ENCODE assay signal across 10 cellular contexts in genomic region chr5:171386006-171386671, GRCh38. TPM values are rescaled to one million over a fixed set of nuclear protein-coding genes. Genes with fewer than 3 reads are reported as not detected.
DNase-seq lines count a peak whose midpoint lies in the region; ATAC-seq lines count a peak whose summit lies in the region.
"Had no signal": no experiment of that assay in that cellular context is flagged by ENCODE, and none has a peak within 500 bp of the region (broad histone marks: within the 10 kb centered on the region; RNA-seq: fewer than 3 reads in every experiment).

No MANE protein-coding gene starts in this region.

- H3K36me3 Mint-ChIP-seq in activated naive CD4-positive, alpha-beta T cell treated with anti-CD3 and anti-CD28 coated beads, Interleukin-2, amount 50 U/mL, for 24 hours = peaks cover 29% of the 10 kb centered on the region
- peaks cover 2% of the 10 kb centered on the region for H3K36me3 Mint-ChIP-seq in T-helper 17 cell (ENCODE audit: low read depth)
- peaks cover 34% of the 10 kb centered on the region for H3K36me3 Mint-ChIP-seq in stimulated activated memory B cell treated with anti-CD40 and anti-IgM and Interleukin-4, amounts not matched to agents 10 μg/mL and 1 μg/mL and 100 μg/mL, for 72 hours

- H3K27ac Mint-ChIP-seq in activated naive CD4-positive, alpha-beta T cell treated with anti-CD3 and anti-CD28 coated beads, Interleukin-2, amount 50 U/mL, for 24 hours = no peak overlapping the region
- peak overlapping the region; percentile 95 for H3K27ac Mint-ChIP-seq in T-helper 17 cell
- no peak overlapping the region for H3K27ac Mint-ChIP-seq in stimulated activated memory B cell treated with anti-CD40 and anti-IgM and Interleukin-4, amounts not matched to agents 10 μg/mL and 1 μg/mL and 100 μg/mL, for 72 hours

- no peak for DNase-seq in activated naive CD4-positive, alpha-beta T cell treated with Interleukin-2 at 50 U/mL for 16 hours
- no peak for DNase-seq in T-helper 17 cell
- DNase-seq in left ventricle myocardium superior = no peak

- peak overlapping the region; percentile 96 for H3K27ac ChIP-seq in iPS-20b (ENCODE audit: low read length)

- intact Hi-C loops in left ventricle myocardium superior (cut with micrococcal nuclease) = no loop called here

- peaks cover 24% of the 10 kb centered on the region for H3K4me1 Mint-ChIP-seq in activated naive CD4-positive, alpha-beta T cell treated with anti-CD3 and anti-CD28 coated beads, Interleukin-2, amount 50 U/mL, for 24 hours
- H3K4me1 Mint-ChIP-seq in T-helper 17 cell = peaks cover 35% of the 10 kb centered on the region
- H3K4me1 Mint-ChIP-seq in stimulated activated memory B cell treated with anti-CD40 and anti-IgM and Interleukin-4, amounts not matched to agents 10 μg/mL and 1 μg/mL and 100 μg/mL, for 72 hours = peaks cover 23% of the 10 kb centered on the region

- H3K9me3 Mint-ChIP-seq in activated naive CD4-positive, alpha-beta T cell treated with anti-CD3 and anti-CD28 coated beads, Interleukin-2, amount 50 U/mL, for 24 hours = no peaks in the 10 kb centered on the region
- no peaks in the 10 kb centered on the region for H3K9me3 Mint-ChIP-seq in stimulated activated memory B cell treated with anti-CD40 and anti-IgM and Interleukin-4, amounts not matched to agents 10 μg/mL and 1 μg/mL and 100 μg/mL, for 72 hours
- H3K9me3 Mint-ChIP-seq: mesothelial cell of epicardium had no signal

- peaks cover 4% of the 10 kb centered on the region; the same call in 1 of the 2 replicates for H3K4me1 ChIP-seq in iPS-20b (ENCODE audit: insufficient read depth, low read length)

- peaks cover 28% of the 10 kb centered on the region for H3K36me3 ChIP-seq in iPS-20b (ENCODE audit: insufficient read depth, low read depth, low read length)

- no peak for ATAC-seq in T-helper 17 cell
- no peak for ATAC-seq in stimulated activated memory B cell treated with anti-CD40 and anti-IgM and Interleukin-4, amounts not matched to agents 10 μg/mL and 1 μg/mL and 100 μg/mL, for 72 hours
- no peak for ATAC-seq in GM21423 (IDR thresholded peaks at IDR 0.05; ENCODE audit: unreplicated experiment)
- ATAC-seq in GM21390 (IDR thresholded peaks at IDR 0.05; ENCODE audit: unreplicated experiment) = no peak
- ATAC-seq in left ventricle myocardium superior = no peak

- H3K27me3 Mint-ChIP-seq in activated naive CD4-positive, alpha-beta T cell treated with anti-CD3 and anti-CD28 coated beads, Interleukin-2, amount 50 U/mL, for 24 hours = no peaks in the 10 kb centered on the region
- no peaks in the 10 kb centered on the region for H3K27me3 Mint-ChIP-seq in T-helper 17 cell
- H3K27me3 Mint-ChIP-seq in stimulated activated memory B cell treated with anti-CD40 and anti-IgM and Interleukin-4, amounts not matched to agents 10 μg/mL and 1 μg/mL and 100 μg/mL, for 72 hours = no peaks in the 10 kb centered on the region

- H3K4me3 ChIP-seq in iPS-20b (ENCODE audit: low read length) = peak overlapping the region; percentile 98

- no peaks in the 10 kb centered on the region for H3K27me3 ChIP-seq in iPS-20b (ENCODE audit: insufficient read depth, low read length)

- H3K4me3 Mint-ChIP-seq in activated naive CD4-positive, alpha-beta T cell treated with anti-CD3 and anti-CD28 coated beads, Interleukin-2, amount 50 U/mL, for 24 hours = peak overlapping the region; percentile 68
- peak overlapping the region; percentile 15 for H3K4me3 Mint-ChIP-seq in T-helper 17 cell
- H3K4me3 Mint-ChIP-seq in stimulated activated memory B cell treated with anti-CD40 and anti-IgM and Interleukin-4, amounts not matched to agents 10 μg/mL and 1 μg/mL and 100 μg/mL, for 72 hours = peak overlapping the region; percentile 41

- H3K9me3 ChIP-seq in T-helper 17 cell (ENCODE audit: control insufficient read depth, low read length, poor library complexity, severe bottlenecking) (no peaks in the 10 kb centered on the region), iPS-20b (ENCODE audit: insufficient read depth, low read depth, low read length) (no peaks in the 10 kb centered on the region)

- peak overlapping the region; percentile 99; the same call in 1 of the 2 replicates for H3K9ac ChIP-seq in iPS-20b (ENCODE audit: low read depth, low read length)

RNA-seq across cellular contexts. Expression of gene NPM1, which starts 1.5 kb away (rescaled TPM):
- total RNA-seq in T-helper 17 cell (1,000 to 10,000 TPM; 1,005 to 1,022 TPM), left ventricle myocardium superior (420 TPM)

RNA-seq across cellular contexts. Expression of gene FGF18, which starts 33.3 kb away (rescaled TPM):
- total RNA-seq in T-helper 17 cell (under 1 TPM; 0.44 to 0.50 TPM), left ventricle myocardium superior (18.5 TPM)
- total RNA-seq: glomerular endothelial cell had no signal

Comparison
In these comparisons a context has a peak if more than half of its experiments do, and no peak if none do; other contexts are left out.
1. H3K4me3 Mint-ChIP-seq: peak in every context shown above with its lines; median percentile 68 in activated naive CD4-positive, alpha-beta T cell treated with anti-CD3 and anti-CD28 coated beads, Interleukin-2, amount 50 U/mL, for 24 hours; 41 in stimulated activated memory B cell treated with anti-CD40 and anti-IgM and Interleukin-4, amounts not matched to agents 10 μg/mL and 1 μg/mL and 100 μg/mL, for 72 hours; 15 in T-helper 17 cell.
2. RNA of gene FGF18, which starts 33.3 kb away (total RNA-seq): 18.5 TPM in left ventricle myocardium superior (single experiment); 0.44 to 0.50 TPM in T-helper 17 cell; every median in the first group is over 10 times any median in the second.